ENCODE assay signal across 24 cellular contexts in the genomic region with DNA sequence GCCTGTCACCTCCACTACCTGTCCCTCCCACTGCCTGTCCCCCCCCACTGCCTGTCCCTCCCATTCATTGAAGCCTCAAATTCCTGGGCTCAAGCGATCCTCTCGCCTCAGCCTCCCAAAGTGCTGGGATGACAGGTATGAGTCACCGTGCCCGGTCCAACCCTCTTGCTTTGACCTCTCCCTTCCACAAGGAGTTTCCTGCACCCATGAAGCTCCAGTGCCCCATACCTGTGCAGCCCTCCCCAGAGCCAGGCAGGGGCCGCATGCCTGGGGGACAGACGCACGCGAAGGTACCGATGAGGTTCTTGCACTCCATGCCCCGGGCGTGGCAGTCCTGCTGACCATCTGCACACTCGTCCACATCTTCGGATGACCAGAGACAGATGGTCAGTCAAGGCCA. TPM values are rescaled to one million over a fixed set of nuclear protein-coding genes. Genes with fewer than 3 reads are reported as not detected.
DNase-seq lines count a peak whose midpoint lies in the region; ATAC-seq, FAIRE-seq and TF ChIP-seq lines count a peak whose summit lies in the region.
"Had no signal": no experiment of that assay in that cellular context is flagged by ENCODE, and none has a peak within 500 bp of the region (broad histone marks: within the 10 kb centered on the region; RNA-seq: fewer than 3 reads in every experiment).

No MANE protein-coding gene starts in this region.

- no peak for TF ChIP-seq CTCF in HCT116 (IDR thresholded peaks at IDR 0.05 in 2 of 3, conservative IDR thresholded peaks at IDR 0.05 in 1 of 3; ENCODE audit: borderline replicate concordance in 1 of 3, insufficient read depth in 1 of 3, low read depth in 2 of 3, low read length in 2 of 3)
- TF ChIP-seq CTCF in K562 (IDR thresholded peaks at IDR 0.05 in 2 of 3, conservative IDR thresholded peaks at IDR 0.05 in 1 of 3; ENCODE audit: insufficient read depth in 2 of 3, low read depth in 1 of 3, low read length in 3 of 3): no peak

- CTCF ChIA-PET in HCT116 (lab: Charles Lee): no interaction called here
- CTCF ChIA-PET in K562 (lab: Yijun Ruan, JAX; ENCODE audit: low intra/inter-chr PET ratio): no interaction called here

- BruUV-seq in HCT116 (replicated peaks; lab: Mats Ljungman, UMichigan) (no TSS peak), K562 (replicated peaks; lab: Mats Ljungman, UMichigan) (no TSS peak)

- H3K79me2 ChIP-seq in HCT116 (ENCODE audit: insufficient read depth, low read length): no peaks in the 10 kb centered on the region
- no peaks in the 10 kb centered on the region for H3K79me2 ChIP-seq in K562 (ENCODE audit: control insufficient read depth, insufficient read depth, low read length)

- no peaks in the 10 kb centered on the region for H3K9me3 ChIP-seq in HCT116 (ENCODE audit: control insufficient read depth in 1 of 2, insufficient read depth in 1 of 2, low read depth in 1 of 2, low read length in 2 of 2)
- no peaks in the 10 kb centered on the region; the same call in 1 of the 2 replicates for H3K9me3 ChIP-seq in K562 (replicated peaks; ENCODE audit: control insufficient read depth, insufficient read depth, low read depth, low read length)
- H3K9me3 ChIP-seq: HAP-1 had no signal

- RAD21 ChIA-PET in HCT116 (lab: Charles Lee; ENCODE audit: low non-redundant PET in 1 of 2, low total read pairs in 2 of 2, uncharacterized antibody in 2 of 2, unreplicated experiment in 2 of 2): no interaction called here

- H3K27ac ChIP-seq in HCT116 (ENCODE audit: low read depth, low read length) (no peak overlapping the region), K562 (ENCODE audit: extremely low read depth, low read depth, low read length) (peak overlapping the region; percentile 84; the same call in 2 of the 3 replicates)
- H3K27ac ChIP-seq: 22Rv1 had no signal

- POLR2A ChIA-PET in HCT116 (lab: Charles Lee) (no interaction called here), K562 (lab: Yijun Ruan, JAX) (interaction anchor here (1.4 kb wide), 1 partner anchor 21 kb away, joined by 3 read pairs; no protein-coding TSS in a partner anchor)

- H3K9ac ChIP-seq in HCT116 (ENCODE audit: low read length) (no peak overlapping the region), K562 (ENCODE audit: insufficient read depth in 1 of 2, low read depth in 2 of 2, low read length in 2 of 2) (peak overlapping the region in 1 of 2 experiments; percentile 84; a peak in 2 of 4 replicates)

- no peak overlapping the region for H3K4me3 ChIP-seq in HCT116 (replicated peaks in 1 of 2; ENCODE audit: low read depth in 1 of 2, low read length in 2 of 2)
- no peak overlapping the region for H3K4me3 ChIP-seq in K562
- no peak overlapping the region for H3K4me3 ChIP-seq in H7 (ENCODE audit: insufficient read depth, low read depth, low read length)
- H3K4me3 ChIP-seq: GM23338, HAP-1 had no signal

- TF ChIP-seq RAD21 in HCT116 (IDR thresholded peaks at IDR 0.05; ENCODE audit: low read depth) (no peak), K562 (CRISPR knock-in tag; conservative IDR thresholded peaks at IDR 0.05 in 1 of 2, IDR thresholded peaks at IDR 0.05 in 1 of 2) (no peak)

- H3K4me2 ChIP-seq in HCT116 (ENCODE audit: low read length) (peak overlapping the region; percentile 74), K562 (ENCODE audit: insufficient read depth, low read length) (no peak overlapping the region)
- H3K4me2 ChIP-seq: GM23338 had no signal

- no peaks in the 10 kb centered on the region for H4K20me1 ChIP-seq in HCT116 (ENCODE audit: insufficient read depth)
- no peaks in the 10 kb centered on the region for H4K20me1 ChIP-seq in K562 (replicated peaks; ENCODE audit: control insufficient read depth, insufficient read depth, low read length)

- in situ Hi-C loops in K562 (cut with MboI): no loop called here

- H2AFZ ChIP-seq in HCT116 (ENCODE audit: low read depth, low read length, poor library complexity, severe bottlenecking) (no peak overlapping the region), K562 (ENCODE audit: low read depth, low read length) (peak overlapping the region; percentile 98)
- H2AFZ ChIP-seq: GM23338 had no signal

- H3K27me3 ChIP-seq in HCT116 (ENCODE audit: insufficient read depth, low read length) (no peaks in the 10 kb centered on the region), K562 (ENCODE audit: control insufficient read depth in 2 of 2, insufficient read depth in 2 of 2, low read length in 2 of 2) (no peaks in the 10 kb centered on the region), H7 (ENCODE audit: control insufficient read depth, insufficient read depth, low read length) (no peaks in the 10 kb centered on the region)

- no peaks in the 10 kb centered on the region for H3K9me1 ChIP-seq in K562 (ENCODE audit: control insufficient read depth, insufficient read depth, low read length)

- FAIRE-seq in K562 (lab: Jason Lieb, UNC): no peak
- FAIRE-seq: A204.1, GM12891, GM18507 had no signal

- intact Hi-C loops in HCT116 (cut with micrococcal nuclease): no loop called here
- intact Hi-C loops in K562 (cut with micrococcal nuclease): loop anchor here (5.0 kb wide), 1 partner anchor 55 kb away; no protein-coding TSS in a partner anchor
- intact Hi-C loops in posterior vena cava (cut with DNase I): no loop called here

- DNase-seq in DMS53 (lab: John Stamatoyannopoulos, UW) (peak; percentile 14), DMS53 treated with DMSO at 0.1 percent for 48 hours (lab: John Stamatoyannopoulos, UW; ENCODE audit: unreplicated experiment) (no peak), HCT116 (ENCODE audit: low read depth, low spot score) (no peak), K562 (ENCODE audit: extremely low read depth in 1 of 4, low spot score in 3 of 4) (no peak), posterior vena cava (ENCODE audit: low spot score) (peak; percentile 58), AG08395 (ENCODE audit: low spot score) (no peak), H7 (no peak)
- DNase-seq: ACHN; C1 segment of cervical spinal cord; CD4-positive, alpha-beta memory T cell; COR-L47; DMS79 treated with DMSO at 0.1 percent for 48 hours; GF-D8 had no signal

- ATAC-seq in HCT116 (0 out of 2 replicates have a peak, but pooled peaks have one; percentile 48), K562 (no peak), HG02870 (IDR thresholded peaks at IDR 0.05; ENCODE audit: unreplicated experiment) (no peak)
- ATAC-seq: GM23338 had no signal

- 82% methylated on average over 11 of the region's 13 CpGs for WGBS in K562 (ENCODE audit: insufficient coverage, low coverage, missing lambda C conversion rate)

- TF ChIP-seq EP300 in K562 (IDR thresholded peaks at IDR 0.05; ENCODE audit: low read length): no peak

- H3K4me1 ChIP-seq in HCT116 (ENCODE audit: control insufficient read depth in 1 of 2, insufficient read depth in 2 of 2, low read length in 2 of 2) (peaks cover 13 to 18% of the 10 kb centered on the region in 2 experiments; a peak in 3 of 4 replicates), K562 (replicated peaks in 1 of 2; ENCODE audit: control insufficient read depth in 2 of 2, insufficient read depth in 2 of 2, low read length in 2 of 2) (peaks cover 15 to 48% of the 10 kb centered on the region in 2 experiments)
- H3K4me1 ChIP-seq: HAP-1 had no signal

- TF ChIP-seq POLR2A in HCT116 (IDR thresholded peaks at IDR 0.05; ENCODE audit: borderline replicate concordance, extremely low read depth, insufficient read depth, insufficient read length) (no peak), K562 (conservative IDR thresholded peaks at IDR 0.05) (no peak)

- no peaks in the 10 kb centered on the region for H3K9me2 ChIP-seq in HCT116 (ENCODE audit: insufficient read depth)

- H3K36me3 ChIP-seq in HCT116 (ENCODE audit: control insufficient read depth in 1 of 2, insufficient read depth in 2 of 2, low read length in 2 of 2) (no peaks in the 10 kb centered on the region), K562 (ENCODE audit: control insufficient read depth, insufficient read depth, low read length) (no peaks in the 10 kb centered on the region), H7 (replicated peaks; ENCODE audit: control insufficient read depth, insufficient read depth, low read length) (peaks cover 29% of the 10 kb centered on the region)
- H3K36me3 ChIP-seq: HAP-1 had no signal

TF ChIP-seq in HCT116, 20 proteins besides CTCF, POLR2A, EP300 and RAD21 (continues in another document):
- no peak for TF ChIP-seq YY1 (IDR thresholded peaks at IDR 0.05; ENCODE audit: extremely low read depth, insufficient replicate concordance, low read depth, low read length)
- no peak for TF ChIP-seq SIN3A (IDR thresholded peaks at IDR 0.05; ENCODE audit: low read depth)
- TF ChIP-seq, protein P1, sequence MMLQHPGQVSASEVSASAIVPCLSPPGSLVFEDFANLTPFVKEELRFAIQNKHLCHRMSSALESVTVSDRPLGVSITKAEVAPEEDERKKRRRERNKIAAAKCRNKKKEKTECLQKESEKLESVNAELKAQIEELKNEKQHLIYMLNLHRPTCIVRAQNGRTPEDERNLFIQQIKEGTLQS (IDR thresholded peaks at IDR 0.05): no peak

TF ChIP-seq in K562, 482 proteins besides CTCF, POLR2A, EP300 and RAD21 (continues in another document):
- TF ChIP-seq NR2C1 (IDR thresholded peaks at IDR 0.05): no peak
- TF ChIP-seq NR2C1 (tag; IDR thresholded peaks at IDR 0.05): no peak

RNA-seq across cellular contexts. Expression of gene CCL25, which starts 34.3 kb away (rescaled TPM):
- total RNA-seq in HCT116 (2021; ENCODE audit: unreplicated experiment) (not detected), K562 (2014; rRNA removed) (not detected in 2 replicates), K562 (2014; rRNA removed; fragmentation: Illumina TruSeq; extraction: Trizol) (not detected in 2 replicates), K562 (2015; rRNA removed; fragmentation: Illumina TruSeq; extraction: Trizol) (not detected in 2 replicates), K562 (2021) (not detected in 2 replicates), posterior vena cava (not detected)
- 0.16 and 0.29 TPM in 2 replicates for polyA plus RNA-seq in HCT116 (2012)
- total RNA-seq in K562 (2011; cell fraction: chromatin; rRNA removed; ENCODE audit: low replicate concordance): not detected in 2 replicates
- total RNA-seq in K562 (2011; cell fraction: nucleolus; rRNA removed): not detected in 2 replicates
- total RNA-seq in K562 (2011; cell fraction: nucleoplasm; rRNA removed): not detected in 2 replicates
- polyA plus RNA-seq in K562 (2011; rRNA removed) (0.15 TPM in 1 of 2 replicates, not detected in the other), K562 (2014; fragmentation: Illumina TruSeq; extraction: Trizol) (not detected in 2 replicates), K562 (2014; fragmentation: Nextera tagmentation; extraction: Ambion mirVana) (not detected), K562 (2014; rRNA removed) (not detected in 2 replicates)
- 0.07 and 0.18 TPM in 2 replicates for polyA plus RNA-seq in K562 (2011; cell fraction: cytosol; rRNA removed)
- polyA plus RNA-seq in K562 (2011; cell fraction: nucleus; rRNA removed): 0.14 TPM in 1 of 2 replicates, not detected in the other
- 0.10 TPM in 1 of 2 replicates, not detected in the other for polyA plus RNA-seq in K562 (2012)
- polyA minus RNA-seq in K562 (2011; rRNA and poly(A)+ RNA removed): not detected in 2 replicates
- polyA minus RNA-seq in K562 (2011; cell fraction: cytosol; rRNA and poly(A)+ RNA removed): not detected in 2 replicates
- not detected in 2 replicates for polyA minus RNA-seq in K562 (2011; cell fraction: nucleus; rRNA and poly(A)+ RNA removed)
- total RNA-seq in H7 (2014; rRNA removed; shearing (Covaris generic)): 1.9 TPM in 1 of 2 replicates, not detected in the other
- total RNA-seq: Calu3; CD4-positive, alpha-beta memory T cell; Daoy; H4 had no signal
- polyA plus RNA-seq: BJ; CD4-positive, alpha-beta memory T cell had no signal

Comparison
In these comparisons a context has a peak if more than half of its experiments do, and no peak if none do; other contexts are left out.
1. DNase-seq: peak in DMS53 (single experiment) and posterior vena cava (single experiment); none in DMS53 treated with DMSO at 0.1 percent for 48 hours (single experiment), HCT116 (single experiment), K562 (0 of 4), AG08395 (single experiment) and H7 (single experiment).